9 cellular contexts compared by ENCODE assay signal in genomic region chr10:43965033-43965917, GRCh38.
A peak's percentile ranks its signal among the peaks of the same experiment; 100 is the strongest.
DNase-seq lines count a peak whose midpoint lies in the region; ATAC-seq and TF ChIP-seq lines count a peak whose summit lies in the region.
"Had no signal": no experiment of that assay in that cellular context is flagged by ENCODE, and none has a peak within 500 bp of the region (broad histone marks: within the 10 kb centered on the region; RNA-seq: fewer than 3 reads in every experiment).

No MANE protein-coding gene starts in this region.

- H3K4me3 ChIP-seq in HEK293 (ENCODE audit: low read depth, low read length) (no peak overlapping the region), astrocyte of the spinal cord (ENCODE audit: low read depth, low read length) (no peak overlapping the region)

- 0 out of 2 replicates have a peak, but pooled peaks cover 5% of the 10 kb centered on the region for H3K4me1 ChIP-seq in HEK293 (ENCODE audit: control insufficient read depth, insufficient read depth, low read length)
- no peaks in the 10 kb centered on the region for H3K4me1 ChIP-seq in foreskin keratinocyte

- no peaks in the 10 kb centered on the region for H3K27me3 ChIP-seq in foreskin keratinocyte

- ATAC-seq in foreskin keratinocyte: no peak

- no peaks in the 10 kb centered on the region for H3K9me3 ChIP-seq in HEK293 (ENCODE audit: control insufficient read depth, insufficient read depth, low read depth, low read length)

- POLR2A ChIA-PET in HEK293 (lab: Yijun Ruan, JAX): no interaction called here

- no peaks in the 10 kb centered on the region for H3K36me3 ChIP-seq in HEK293 (ENCODE audit: control insufficient read depth in 2 of 2, insufficient read depth in 1 of 2, low read length in 2 of 2)

- CTCF ChIA-PET in HEK293 (lab: Yijun Ruan, JAX): interaction anchor here (0.7 kb wide), 2 partner anchors 37 to 56 kb away, joined by 3 read pairs; no protein-coding TSS in a partner anchor

- no peak overlapping the region for H3K27ac ChIP-seq in HEK293 (ENCODE audit: extremely low read depth, low read depth, low read length)
- H3K27ac ChIP-seq in foreskin keratinocyte: no peak overlapping the region

- in situ Hi-C loops in astrocyte of the spinal cord (cut with HindIII; ENCODE audit: low sequenced_read_pairs): no loop called here

- peak; percentile 28 for DNase-seq in AG09319 (ENCODE audit: extremely low read depth, low read depth)
- peak; percentile 51 for DNase-seq in astrocyte of the spinal cord (ENCODE audit: low read depth, low spot score)
- DNase-seq in lung microvascular endothelial cell (ENCODE audit: low read depth in 2 of 2): peak; percentile 71 to 88
- DNase-seq in foreskin keratinocyte: no peak
- no peak for DNase-seq in NCI-H2227 (lab: John Stamatoyannopoulos, UW; ENCODE audit: unreplicated experiment)
- no peak for DNase-seq in NCI-H1930 (lab: John Stamatoyannopoulos, UW)
- no peak for DNase-seq in NCI-H146 treated with DMSO at 0.1 percent for 48 hours (lab: John Stamatoyannopoulos, UW; ENCODE audit: unreplicated experiment)
- DNase-seq: CD4-positive, CD25-positive, alpha-beta regulatory T cell had no signal

- TF ChIP-seq CTCF in AG09319 (IDR thresholded peaks at IDR 0.05; ENCODE audit: low read depth, low read length): no peak
- TF ChIP-seq CTCF in HEK293 (tag by site-specific recombination; IDR thresholded peaks at IDR 0.05): no peak
- no peak for TF ChIP-seq CTCF in astrocyte of the spinal cord (IDR thresholded peaks at IDR 0.05; ENCODE audit: low read depth, low read length)
- TF ChIP-seq CTCF in foreskin keratinocyte (conservative IDR thresholded peaks at IDR 0.05): no peak

TF ChIP-seq in HEK293, 187 proteins besides CTCF, POLR2A, EP300 and RAD21:
- TF ChIP-seq ZNF561 (tag by site-specific recombination; IDR thresholded peaks at IDR 0.05; ENCODE audit: borderline replicate concordance) (peak; percentile 30; the same call in 1 of the 2 replicates), PRDM4 (tag by site-specific recombination; IDR thresholded peaks at IDR 0.05) (0 out of 2 replicates have a peak, but pooled peaks have one; percentile 25), ZNF121 (tag by site-specific recombination; IDR thresholded peaks at IDR 0.05) (0 out of 2 replicates have a peak, but pooled peaks have one; percentile 27), ZNF501 (tag by site-specific recombination; IDR thresholded peaks at IDR 0.05) (no peak), ZNF747 (tag by site-specific recombination; IDR thresholded peaks at IDR 0.05) (no peak), ZEB2 (tag by site-specific recombination; IDR thresholded peaks at IDR 0.05) (peak; percentile 21; the same call in 1 of the 2 replicates), ZNF558 (tag by site-specific recombination; IDR thresholded peaks at IDR 0.05) (no peak), BCL6B (tag by site-specific recombination; IDR thresholded peaks at IDR 0.05) (no peak), OSR2 (tag by site-specific recombination; IDR thresholded peaks at IDR 0.05) (peak; percentile 49), ZNF768 (tag by site-specific recombination; IDR thresholded peaks at IDR 0.05) (no peak), GFI1B (tag by site-specific recombination; IDR thresholded peaks at IDR 0.05) (peak; percentile 79; the same call in 1 of the 2 replicates), ZBTB7A (tag by site-specific recombination; IDR thresholded peaks at IDR 0.05; ENCODE audit: low read depth) (no peak)
TF ChIP-seq in HEK293: peak in this region for 6.

Comparison
In these comparisons a context has a peak if more than half of its experiments do, and no peak if none do; other contexts are left out.
1. DNase-seq: peak in AG09319 (single experiment), astrocyte of the spinal cord (single experiment) and lung microvascular endothelial cell (2 of 2); none in foreskin keratinocyte (0 of 2), NCI-H2227 (single experiment), NCI-H1930 (0 of 2) and NCI-H146 treated with DMSO at 0.1 percent for 48 hours (single experiment).